15 cellular contexts compared by ENCODE assay signal in the genomic region with DNA sequence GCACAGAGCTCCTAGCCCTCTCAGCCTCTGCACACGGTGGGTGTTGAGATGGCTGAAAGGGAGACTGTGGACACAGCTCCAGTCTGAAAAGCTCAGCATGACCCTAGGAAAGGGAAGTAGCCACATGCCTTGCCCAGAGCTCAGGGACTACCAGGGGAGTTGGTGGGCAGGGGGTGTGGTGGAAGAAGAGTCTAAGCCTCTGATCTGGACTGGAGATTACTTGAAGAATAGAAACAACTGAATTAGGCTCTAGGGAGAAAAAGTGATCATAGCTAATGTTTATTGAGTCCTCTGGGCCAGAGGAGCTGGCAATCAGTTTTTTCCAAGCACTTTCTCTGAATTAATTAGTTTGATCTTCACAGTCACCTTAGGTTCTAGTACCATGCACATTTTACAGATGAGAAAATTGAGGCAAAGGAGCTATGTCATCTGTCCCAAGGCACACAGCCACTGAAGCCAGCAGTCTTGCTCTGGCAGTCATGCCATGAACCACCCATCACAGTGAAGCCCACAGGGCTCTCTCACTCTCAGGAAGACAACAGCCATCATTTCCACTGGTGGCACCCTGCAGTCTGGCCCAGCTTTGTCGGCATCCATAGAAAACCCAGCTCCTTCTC. TPM values are rescaled to one million over a fixed set of nuclear protein-coding genes. Genes with fewer than 3 reads are reported as not detected.
A peak's percentile ranks its signal among the peaks of the same experiment; 100 is the strongest.
DNase-seq lines count a peak whose midpoint lies in the region; ATAC-seq, FAIRE-seq and TF ChIP-seq lines count a peak whose summit lies in the region.
"Had no signal": no experiment of that assay in that cellular context is flagged by ENCODE, and none has a peak within 500 bp of the region (broad histone marks: within the 10 kb centered on the region; RNA-seq: fewer than 3 reads in every experiment).

No MANE protein-coding gene starts in this region.

- H4K20me1 ChIP-seq in mammary epithelial cell (ENCODE audit: insufficient read depth, low read length) = no peaks in the 10 kb centered on the region

- no peak overlapping the region for H2AFZ ChIP-seq in mammary epithelial cell (ENCODE audit: low read depth, low read length)

- in situ Hi-C loops in mammary epithelial cell (cut with MboI; ENCODE audit: low sequenced_read_pairs in 2 of 2) = no loop called here

- intact Hi-C loops in mammary epithelial cell (cut with micrococcal nuclease) = loop anchor here (5.0 kb wide), 1 partner anchor 257 kb away; no protein-coding TSS in a partner anchor

- peak overlapping the region; percentile 93 for H3K4me2 ChIP-seq in mammary epithelial cell (ENCODE audit: insufficient read depth, low read depth, low read length)

- dilution Hi-C loops in mammary epithelial cell (cut with HindIII; ENCODE audit: low sequenced_read_pairs) = no loop called here

- H3K27ac Mint-ChIP-seq in stimulated activated naive B cell treated with anti-CD40 and anti-IgM and Interleukin-4, amounts not matched to agents 10 μg/mL and 1 μg/mL and 100 μg/mL, for 72 hours = no peak overlapping the region

- CTCF ChIA-PET in mammary epithelial cell (lab: Charles Lee; ENCODE audit: low non-redundant PET) = no interaction called here

- peaks cover 5 to 6% of the 10 kb centered on the region in 2 donors for H3K27me3 Mint-ChIP-seq in stimulated activated naive B cell treated with anti-CD40 and anti-IgM and Interleukin-4, amounts not matched to agents 10 μg/mL and 1 μg/mL and 100 μg/mL, for 72 hours
- H3K27me3 Mint-ChIP-seq: brain had no signal

- H3K4me3 ChIP-seq in mammary epithelial cell (replicated peaks in 1 of 3; ENCODE audit: insufficient read depth in 1 of 3, low read depth in 2 of 3, low read length in 3 of 3) (no peak overlapping the region), mucosa of stomach (ENCODE audit: low read length) (no peak overlapping the region)

- peak overlapping the region; percentile 62 for H3K9ac ChIP-seq in mammary epithelial cell (ENCODE audit: insufficient read depth, low read length)
- peak overlapping the region; percentile 2 for H3K9ac ChIP-seq in mucosa of stomach (ENCODE audit: low read length)

- peak; percentile 16 for FAIRE-seq in HTR-8/SVneo (lab: Jason Lieb, UNC)

- no peak for TF ChIP-seq CTCF in mammary epithelial cell (conservative IDR thresholded peaks at IDR 0.05 in 1 of 2, IDR thresholded peaks at IDR 0.05 in 1 of 2; ENCODE audit: extremely low read depth in 1 of 2, insufficient read depth in 1 of 2, low read depth in 1 of 2, low read length in 2 of 2)

- ATAC-seq in stimulated activated naive B cell treated with anti-CD40 and anti-IgM and Interleukin-4, amounts not matched to agents 10 μg/mL and 1 μg/mL and 100 μg/mL, for 72 hours (replicated peaks) = no peak
- ATAC-seq in HG03097 (IDR thresholded peaks at IDR 0.05; ENCODE audit: low FRiP score, unreplicated experiment) = no peak

- H3K79me2 ChIP-seq in mammary epithelial cell (ENCODE audit: insufficient read depth, low read length) = peaks cover 100% of the 10 kb centered on the region

- WGBS in mammary epithelial cell (ENCODE audit: low coverage, missing lambda C conversion rate) = 50% methylated on average over 2 of the region's 2 CpGs

- no peaks in the 10 kb centered on the region for H3K9me3 ChIP-seq in mammary epithelial cell (replicated peaks; ENCODE audit: insufficient read depth, low read length)
- H3K9me3 ChIP-seq in mucosa of stomach (ENCODE audit: control insufficient read depth, low read length) = no peaks in the 10 kb centered on the region

- no peaks in the 10 kb centered on the region for H3K27me3 ChIP-seq in mammary epithelial cell (ENCODE audit: insufficient read depth, low read length)
- no peaks in the 10 kb centered on the region for H3K27me3 ChIP-seq in mucosa of stomach (ENCODE audit: control insufficient read depth, insufficient read depth, low read length)

- peak overlapping the region; percentile 90 for H3K27ac ChIP-seq in mammary epithelial cell (ENCODE audit: insufficient read depth, low read depth, low read length)

- DNase-seq in HTR-8/SVneo (ENCODE audit: insufficient read length, low spot score) = no peak
- DNase-seq in mammary epithelial cell = no peak
- no peak for DNase-seq in GM19240 (ENCODE audit: insufficient read length, low spot score)
- DNase-seq in NCI-H2171 treated with DMSO at 0.1 percent for 48 hours (lab: John Stamatoyannopoulos, UW) = no peak
- DNase-seq in stimulated activated naive B cell treated with anti-CD40 and anti-IgM and Interleukin-4, amounts not matched to agents 10 μg/mL and 1 μg/mL and 100 μg/mL, for 72 hours = no peak
- DNase-seq: activated CD4-positive, alpha-beta T cell treated with anti-CD3 and anti-CD28 coated beads for 48 hours; activated naive CD4-positive, alpha-beta T cell treated with anti-CD3 and anti-CD28 coated beads, Interleukin-2, amount 50 U/mL, for 16 hours; activated T-cell treated with anti-CD3 and anti-CD28 coated beads for 4 hours; effector CD8-positive, alpha-beta T cell; foreskin fibroblast; SHP77 treated with DMSO at 0.1 percent for 48 hours; stimulated activated CD4-positive, alpha-beta T cell treated with anti-CD3 and anti-CD28 coated beads, Interleukin-4, amount 100 ng/mL, for 24 hours had no signal

- no peaks in the 10 kb centered on the region for H3K9me3 Mint-ChIP-seq in stimulated activated naive B cell treated with anti-CD40 and anti-IgM and Interleukin-4, amounts not matched to agents 10 μg/mL and 1 μg/mL and 100 μg/mL, for 72 hours
- H3K9me3 Mint-ChIP-seq: brain had no signal

- no peaks in the 10 kb centered on the region for H3K4me1 Mint-ChIP-seq in stimulated activated naive B cell treated with anti-CD40 and anti-IgM and Interleukin-4, amounts not matched to agents 10 μg/mL and 1 μg/mL and 100 μg/mL, for 72 hours

- BruUV-seq in mammary epithelial cell (replicated peaks; lab: Mats Ljungman, UMichigan) = no TSS peak

- H3K4me1 ChIP-seq in mammary epithelial cell (ENCODE audit: insufficient read depth, low read length) = peaks cover 99% of the 10 kb centered on the region
- peaks cover 100% of the 10 kb centered on the region for H3K4me1 ChIP-seq in mucosa of stomach (ENCODE audit: control insufficient read depth, insufficient read depth, low read length)

- H3K36me3 Mint-ChIP-seq in stimulated activated naive B cell treated with anti-CD40 and anti-IgM and Interleukin-4, amounts not matched to agents 10 μg/mL and 1 μg/mL and 100 μg/mL, for 72 hours = no peaks in the 10 kb centered on the region
- H3K36me3 Mint-ChIP-seq: brain had no signal

- H3K36me3 ChIP-seq in mammary epithelial cell (ENCODE audit: insufficient read depth, low read length) (peaks cover 22% of the 10 kb centered on the region), mucosa of stomach (ENCODE audit: control insufficient read depth, insufficient read depth, low read length) (no peaks in the 10 kb centered on the region)

- H3K4me3 Mint-ChIP-seq in stimulated activated naive B cell treated with anti-CD40 and anti-IgM and Interleukin-4, amounts not matched to agents 10 μg/mL and 1 μg/mL and 100 μg/mL, for 72 hours = no peak overlapping the region
- H3K4me3 Mint-ChIP-seq: brain had no signal

RNA-seq across cellular contexts. Expression of gene SDC1, which starts 10.3 kb away (rescaled TPM):
- 1,000 to 10,000 TPM in 1 of 2 donors, 100 to 1,000 TPM in 1; 574 to 1,408 TPM for total RNA-seq in mammary epithelial cell
- 1,215 TPM for polyA plus RNA-seq in mammary epithelial cell
- polyA minus RNA-seq in mammary epithelial cell = 602 TPM
